8 cellular contexts compared by ENCODE assay signal in genomic region chr10:72354356-72355213, GRCh38. TPM values are rescaled to one million over a fixed set of nuclear protein-coding genes. Genes with fewer than 3 reads are reported as not detected.
DNase-seq lines count a peak whose midpoint lies in the region; ATAC-seq and TF ChIP-seq lines count a peak whose summit lies in the region.

TSS of gene DNAJB12 (minus strand) at chr10:72354919. CDS start at chr10:72354897, 22 bp downstream.

- POLR2A ChIA-PET in BJ (lab: Charles Lee): interaction anchor here (0.6 kb wide), 3 partner anchors 11 to 555 kb away, joined by 3 to 10 read pairs (median 4); no protein-coding TSS in a partner anchor

- H3K4me3 ChIP-seq in BJ (ENCODE audit: low read depth, low read length): peak within 1 kb of the TSS; percentile 85

- peak; percentile 50 for DNase-seq in BJ (ENCODE audit: low read depth)
- DNase-seq in NCI-H526 (lab: John Stamatoyannopoulos, UW): peak; percentile 90 to 94
- DNase-seq in activated CD4-positive, alpha-beta T cell treated with anti-CD3 and anti-CD28 coated beads for 48 hours: peak; percentile 92
- peak; percentile 96 for DNase-seq in kidney glomerular epithelial cell (lab: John Stamatoyannopoulos, UW)
- peak; percentile 78 to 82 for DNase-seq in stimulated activated CD4-positive, alpha-beta T cell treated with anti-CD3 and anti-CD28 coated beads, Interleukin-15, amount 100 ng/mL, for 48 hours (ENCODE audit: low read depth in 2 of 2)

- peak; percentile 85 for ATAC-seq in GM19324 (IDR thresholded peaks at IDR 0.05; ENCODE audit: low FRiP score, unreplicated experiment)
- ATAC-seq in HG03460 (IDR thresholded peaks at IDR 0.05; ENCODE audit: unreplicated experiment): peak; percentile 68

- CTCF ChIA-PET in BJ (lab: Yijun Ruan, JAX): interaction anchor here (1.2 to 1.4 kb wide), 2 partner anchors 9 to 17 kb away, joined by 3 to 6 read pairs; no protein-coding TSS in a partner anchor

- H3K36me3 ChIP-seq in BJ (ENCODE audit: control insufficient read depth, insufficient read depth, low read length): peaks cover 2% of the 10 kb centered on the region; the same call in 1 of the 2 replicates

- no peaks in the 10 kb centered on the region for H3K27me3 ChIP-seq in BJ (ENCODE audit: control insufficient read depth, insufficient read depth, low read length)

- H3K27ac ChIP-seq in cingulate gyrus (ENCODE audit: low read depth, low read length): peak within 1 kb of the TSS; percentile 99

- no peak for TF ChIP-seq CTCF in BJ (IDR thresholded peaks at IDR 0.05; ENCODE audit: insufficient read depth, low read depth, low read length)

RNA-seq across cellular contexts. Expression of gene DNAJB12, which starts in this region (rescaled TPM):
- 26.4 and 38.8 TPM in 2 replicates for polyA plus RNA-seq in BJ (2011; rRNA removed)
- polyA minus RNA-seq in BJ (2011; rRNA and poly(A)+ RNA removed): 25.6 and 25.9 TPM in 2 replicates

Comparison
In these comparisons a context has a peak if more than half of its experiments do, and no peak if none do; other contexts are left out.
1. Peak in every context shown above with its lines: DNase-seq, ATAC-seq, H3K4me3 ChIP-seq and H3K27ac ChIP-seq.